In the genomic region with DNA sequence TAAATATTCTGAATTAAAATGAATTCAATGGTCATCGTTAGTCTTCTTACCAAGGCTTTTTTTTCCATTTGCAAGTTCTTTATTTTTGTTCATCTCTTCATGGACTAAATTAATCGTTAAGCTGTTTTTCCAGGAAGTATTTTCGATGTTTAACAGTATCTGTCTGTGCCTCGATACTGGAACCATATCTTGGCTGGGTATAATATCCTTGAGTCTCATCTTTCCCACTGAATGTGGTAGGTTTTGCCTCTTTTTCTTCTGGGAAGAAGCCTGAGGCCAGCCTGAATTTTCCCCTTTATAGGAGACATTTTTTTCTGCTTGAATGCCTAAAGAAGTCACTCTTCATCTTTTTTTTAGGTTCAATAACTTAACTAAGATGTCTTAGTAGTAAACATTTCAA, we compare ENCODE assay signal across 26 cellular contexts. TPM values are rescaled to one million over a fixed set of nuclear protein-coding genes. Genes with fewer than 3 reads are reported as not detected.
"Had no signal": no experiment of that assay in that cellular context is flagged by ENCODE, and none has a peak within 500 bp of the region (broad histone marks: within the 10 kb centered on the region; RNA-seq: fewer than 3 reads in every experiment).

No MANE protein-coding gene starts in this region.

- H3K36me3 Mint-ChIP-seq: activated CD8-positive, alpha-beta memory T cell treated with anti-CD3 and anti-CD28 coated beads, Interleukin-2, amount 10 ng/mL, durations not matched to agents 7 days and 5 days; activated naive CD4-positive, alpha-beta T cell treated with anti-CD3 and anti-CD28 coated beads, Interleukin-2, amount 50 U/mL, for 24 hours had no signal

- H3K9me3 Mint-ChIP-seq: activated naive CD4-positive, alpha-beta T cell treated with anti-CD3 and anti-CD28 coated beads, Interleukin-2, amount 50 U/mL, for 24 hours; activated T-cell treated with anti-CD3 and anti-CD28 coated beads, Interleukin-2, amount 50 U/mL, for 24 hours; activated T-helper 1 cell treated with anti-CD3 and anti-CD28 coated beads, Interleukin-12 subunit alpha, Interleukin-12 subunit beta, Interleukin-2, Interleukin-4 antibody, amounts not matched to agents 30 ng/mL and 10 ng/mL and 1 ng/mL, durations not matched to agents 14 hours and 24 hours and 36 hours had no signal

- DNase-seq: activated CD4-positive, alpha-beta T cell treated with anti-CD3 and anti-CD28 coated beads for 36 hours; activated CD4-positive, alpha-beta T cell treated with anti-CD3 and anti-CD28 coated beads, Interleukin-2, amount 50 U/mL, for 4 hours; activated CD8-positive, alpha-beta memory T cell treated with anti-CD3 and anti-CD28 coated beads, Interleukin-2, amount 10 ng/mL, durations not matched to agents 7 days and 5 days; activated effector memory CD4-positive, alpha-beta T cell treated with Interleukin-2 at 50 U/mL for 16 hours; activated naive CD4-positive, alpha-beta T cell; activated T-cell treated with anti-CD3 and anti-CD28 coated beads, Interleukin-2, amount 50 U/mL, for 24 hours; amygdala; brain microvascular endothelial cell; cerebellar nuclear complex; KG1; NCI-H1092 treated with DMSO at 0.1 percent for 48 hours; NCI-H1436; NCI-H1694 treated with DMSO at 0.1 percent for 48 hours; NCI-H2029 treated with DMSO at 0.1 percent for 48 hours; NCI-H345; NCI-H510A treated with DMSO at 0.1 percent for 48 hours; NCI-H69; PC-9; SIG-M5; T-helper 1 cell; T-helper 9 cell; WERI-Rb-1 had no signal

- H2AFZ ChIP-seq: PC-9 had no signal

- H3K36me3 ChIP-seq: brain microvascular endothelial cell, cardiac muscle cell, WERI-Rb-1 had no signal

- H3K4me3 Mint-ChIP-seq: activated CD4-positive, alpha-beta T cell treated with anti-CD3 and anti-CD28 coated beads for 36 hours; activated CD8-positive, alpha-beta memory T cell treated with anti-CD3 and anti-CD28 coated beads, Interleukin-2, amount 10 ng/mL, durations not matched to agents 7 days and 5 days; activated naive CD4-positive, alpha-beta T cell treated with anti-CD3 and anti-CD28 coated beads, Interleukin-2, amount 50 U/mL, for 24 hours; activated T-cell treated with anti-CD3 and anti-CD28 coated beads, Interleukin-2, amount 50 U/mL, for 24 hours; activated T-helper 1 cell treated with anti-CD3 and anti-CD28 coated beads, Interleukin-12 subunit alpha, Interleukin-12 subunit beta, Interleukin-2, Interleukin-4 antibody, amounts not matched to agents 30 ng/mL and 10 ng/mL and 1 ng/mL, durations not matched to agents 14 hours and 24 hours and 36 hours had no signal

- H3K27me3 ChIP-seq: brain microvascular endothelial cell had no signal

- H3K4me3 ChIP-seq: cardiac muscle cell, PC-9 had no signal

- ATAC-seq: activated CD4-positive, alpha-beta T cell treated with anti-CD3 and anti-CD28 coated beads for 36 hours; activated CD8-positive, alpha-beta memory T cell treated with anti-CD3 and anti-CD28 coated beads, Interleukin-2, amount 10 ng/mL, durations not matched to agents 7 days and 5 days had no signal

- H3K27ac ChIP-seq: brain microvascular endothelial cell, cardiac muscle cell, PC-9, WERI-Rb-1 had no signal

- H3K27ac Mint-ChIP-seq: activated CD4-positive, alpha-beta T cell treated with anti-CD3 and anti-CD28 coated beads for 36 hours; activated CD8-positive, alpha-beta memory T cell treated with anti-CD3 and anti-CD28 coated beads, Interleukin-2, amount 10 ng/mL, durations not matched to agents 7 days and 5 days; activated naive CD4-positive, alpha-beta T cell treated with anti-CD3 and anti-CD28 coated beads, Interleukin-2, amount 50 U/mL, for 24 hours; activated T-cell treated with anti-CD3 and anti-CD28 coated beads, Interleukin-2, amount 50 U/mL, for 24 hours; activated T-helper 1 cell treated with anti-CD3 and anti-CD28 coated beads, Interleukin-12 subunit alpha, Interleukin-12 subunit beta, Interleukin-2, Interleukin-4 antibody, amounts not matched to agents 30 ng/mL and 10 ng/mL and 1 ng/mL, durations not matched to agents 14 hours and 24 hours and 36 hours had no signal

RNA-seq across cellular contexts. Expression of a gene that starts 32.1 kb away (rescaled TPM):
- total RNA-seq: cardiac muscle cell, MCF 10A, PC-9 had no signal

RNA-seq across cellular contexts. Expression of a gene that starts 33.8 kb away (rescaled TPM):
- total RNA-seq: cardiac muscle cell had no signal
